In the genomic region with DNA sequence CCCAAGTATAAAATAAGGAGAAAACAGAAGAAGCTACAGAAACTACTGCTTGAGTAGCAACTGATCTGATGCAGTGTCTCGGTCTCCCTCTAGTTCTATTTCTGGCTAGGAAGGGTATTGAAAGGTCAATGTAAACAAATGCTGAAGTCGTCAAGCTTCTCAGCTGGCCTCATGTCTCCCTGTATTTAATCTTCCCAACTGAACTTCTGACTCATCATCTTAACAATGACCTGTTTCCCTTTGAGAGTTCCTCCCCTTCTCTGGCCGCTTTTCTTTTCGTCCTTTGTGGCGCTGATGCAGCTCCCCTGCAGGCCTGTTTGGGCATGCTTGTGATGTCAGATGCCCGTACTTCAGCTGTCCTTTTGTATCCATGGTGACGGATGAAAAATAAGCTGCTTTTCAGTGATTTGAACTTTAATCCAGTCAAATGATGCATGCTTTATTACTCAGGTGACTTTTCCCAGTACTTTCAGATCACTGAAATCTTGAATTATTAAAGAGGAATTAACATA, we compare ENCODE assay signal across 8 cellular contexts. TPM values are rescaled to one million over a fixed set of nuclear protein-coding genes. Genes with fewer than 3 reads are reported as not detected.
A peak's percentile ranks its signal among the peaks of the same experiment; 100 is the strongest.
DNase-seq lines count a peak whose midpoint lies in the region; ATAC-seq and TF ChIP-seq lines count a peak whose summit lies in the region.

No MANE protein-coding gene starts in this region.

- peak; percentile 88 for ATAC-seq in GM18498 (IDR thresholded peaks at IDR 0.05; ENCODE audit: unreplicated experiment)
- peak; percentile 83 for ATAC-seq in HG02763 (IDR thresholded peaks at IDR 0.05; ENCODE audit: unreplicated experiment)

- H3K36me3 ChIP-seq in esophagus squamous epithelium (peaks cover 0 to 12% (median 0%) of the 10 kb centered on the region in 3 donors), mucosa of rectum (ENCODE audit: control insufficient read depth in 2 of 2, insufficient read depth in 2 of 2, low read length in 2 of 2) (no peaks in the 10 kb centered on the region)

- H3K4me3 ChIP-seq in esophagus squamous epithelium (peak overlapping the region in 3 of 4 donors; percentile 6 to 37 (median 11)), mucosa of rectum (ENCODE audit: low read length in 2 of 2) (peak overlapping the region; percentile 35 to 41)

- intact Hi-C loops in esophagus squamous epithelium (cut with DNase I): no loop called here

- TF ChIP-seq CTCF in esophagus squamous epithelium (IDR thresholded peaks at IDR 0.05): peak in 4 of 6 experiments; percentile 39 to 61 (median 58)

- no peaks in the 10 kb centered on the region for H3K9me3 ChIP-seq in esophagus squamous epithelium
- no peaks in the 10 kb centered on the region for H3K9me3 ChIP-seq in mucosa of rectum (ENCODE audit: control insufficient read depth in 2 of 2, low read length in 2 of 2)

- WGBS in esophagus squamous epithelium, 2 donors: 4 to 17% methylated on average over 7 of the region's 7 CpGs

- peak; percentile 97 for DNase-seq in A172 (ENCODE audit: low spot score)
- peak; percentile 66 for DNase-seq in NCI-H128 (lab: John Stamatoyannopoulos, UW; ENCODE audit: unreplicated experiment)
- DNase-seq in SKM-1 (lab: John Stamatoyannopoulos, UW; ENCODE audit: unreplicated experiment): peak; percentile 58
- DNase-seq in esophagus squamous epithelium (lab: John Stamatoyannopoulos, UW): no peak
- DNase-seq in stimulated activated CD4-positive, alpha-beta T cell treated with anti-CD3 and anti-CD28 coated beads, Interleukin-1b, Interleukin-23, amount 100 ng/mL, for 48 hours: no peak

- peaks cover 4 to 33% (median 10%) of the 10 kb centered on the region in 3 donors for H3K4me1 ChIP-seq in esophagus squamous epithelium
- peaks cover 0 to 5% of the 10 kb centered on the region in 2 donors for H3K4me1 ChIP-seq in mucosa of rectum (ENCODE audit: control insufficient read depth in 2 of 2, insufficient read depth in 2 of 2, low read length in 2 of 2)

- H3K9ac ChIP-seq in mucosa of rectum (ENCODE audit: low read depth in 1 of 2, low read length in 2 of 2): no peak overlapping the region

- H3K27me3 ChIP-seq in esophagus squamous epithelium (no peaks in the 10 kb centered on the region), mucosa of rectum (ENCODE audit: control insufficient read depth in 2 of 2, insufficient read depth in 2 of 2, low read length in 2 of 2) (no peaks in the 10 kb centered on the region)

- TF ChIP-seq POLR2A in esophagus squamous epithelium (IDR thresholded peaks at IDR 0.05): no peak

- H3K27ac ChIP-seq in esophagus squamous epithelium (peak overlapping the region; percentile 46 to 81 (median 76)), mucosa of rectum (ENCODE audit: low read depth in 2 of 2, low read length in 2 of 2) (peak overlapping the region in 1 of 2 donors; percentile 12)

RNA-seq across cellular contexts. Expression of gene LCA5, which starts 7.8 kb away (rescaled TPM):
- total RNA-seq in A172 (2014; rRNA removed; shearing (Covaris generic)): 1.7 and 2.1 TPM in 2 replicates
- total RNA-seq in esophagus squamous epithelium: 1 to 10 TPM; 1.2 to 3.6 (median 2.4) TPM

Comparison
In these comparisons a context has a peak if more than half of its experiments do, and no peak if none do; other contexts are left out.
1. DNase-seq: peak in A172 (single experiment), NCI-H128 (single experiment) and SKM-1 (single experiment); none in esophagus squamous epithelium (single experiment) and stimulated activated CD4-positive, alpha-beta T cell treated with anti-CD3 and anti-CD28 coated beads, Interleukin-1b, Interleukin-23, amount 100 ng/mL, for 48 hours (single experiment).